11 cellular contexts compared by ENCODE assay signal in genomic region chr19:14112809-14113385, GRCh38. TPM values are rescaled to one million over a fixed set of nuclear protein-coding genes. Genes with fewer than 3 reads are reported as not detected.
DNase-seq lines count a peak whose midpoint lies in the region; ATAC-seq lines count a peak whose summit lies in the region.
"Had no signal": no experiment of that assay in that cellular context is flagged by ENCODE, and none has a peak within 500 bp of the region (broad histone marks: within the 10 kb centered on the region; RNA-seq: fewer than 3 reads in every experiment).

No MANE protein-coding gene starts in this region.

- peaks cover 49 to 62% (median 56%) of the 10 kb centered on the region in 10 experiments for H3K4me1 ChIP-seq in BLaER1 treated with 17β-estradiol and CSF1 and Interleukin-3, amounts not matched to agents 10 nM and 100 nM
- H3K4me1 ChIP-seq in SJCRH30 (peaks cover 15% of the 10 kb centered on the region), rectal smooth muscle tissue (ENCODE audit: control insufficient read depth, insufficient read depth, low read length) (peaks cover 24% of the 10 kb centered on the region)

- H3K4me2 ChIP-seq in BLaER1 treated with 17β-estradiol and CSF1 and Interleukin-3, amounts not matched to agents 10 nM and 100 nM, result peak overlapping the region; percentile 43 to 100 (median 95)

- H3K27ac ChIP-seq in BLaER1 treated with 17β-estradiol and CSF1 and Interleukin-3, amounts not matched to agents 10 nM and 100 nM, result peak overlapping the region; percentile 19 to 93 (median 47); a peak in 19 of 22 replicates
- peak overlapping the region; percentile 57 for H3K27ac ChIP-seq in SJCRH30
- H3K27ac ChIP-seq in rectal smooth muscle tissue (ENCODE audit: low read depth, low read length), result peak overlapping the region; percentile 68

- ATAC-seq in left ventricle myocardium superior (peak; percentile 34), HG02642 (IDR thresholded peaks at IDR 0.05; ENCODE audit: poor library complexity, unreplicated experiment) (no peak), GM18498 (IDR thresholded peaks at IDR 0.05; ENCODE audit: unreplicated experiment) (no peak)
- ATAC-seq: stimulated activated naive B cell treated with anti-CD40 and anti-IgM and Interleukin-4, amounts not matched to agents 10 μg/mL and 1 μg/mL and 100 μg/mL, for 72 hours had no signal

- no peaks in the 10 kb centered on the region for H3K9me3 ChIP-seq in BLaER1 treated with 17β-estradiol and CSF1 and Interleukin-3, amounts not matched to agents 10 nM and 100 nM (replicated peaks in 1 of 11)
- H3K9me3 ChIP-seq in SJCRH30 (replicated peaks), result no peaks in the 10 kb centered on the region

- peaks cover 0 to 37% (median 11%) of the 10 kb centered on the region in 11 experiments; a peak in 17 of 22 replicates for H3K36me3 ChIP-seq in BLaER1 treated with 17β-estradiol and CSF1 and Interleukin-3, amounts not matched to agents 10 nM and 100 nM
- H3K36me3 ChIP-seq in SJCRH30 (peaks cover 7% of the 10 kb centered on the region; the same call in 1 of the 2 replicates), rectal smooth muscle tissue (ENCODE audit: control insufficient read depth, insufficient read depth, low read length) (no peaks in the 10 kb centered on the region)

- peak overlapping the region in 1 of 10 experiments; percentile 31; a peak in 2 of 20 replicates for H3K4me3 ChIP-seq in BLaER1 treated with 17β-estradiol and CSF1 and Interleukin-3, amounts not matched to agents 10 nM and 100 nM
- H3K4me3 ChIP-seq in SJCRH30, result peak overlapping the region; percentile 11; the same call in 1 of the 2 replicates
- peak overlapping the region; percentile 29 for H3K4me3 ChIP-seq in rectal smooth muscle tissue (ENCODE audit: low read length)

- H4K20me1 ChIP-seq in BLaER1 treated with 17β-estradiol and CSF1 and Interleukin-3, amounts not matched to agents 10 nM and 100 nM, result peaks cover 24 to 80% (median 58%) of the 10 kb centered on the region in 11 experiments; a peak in 20 of 22 replicates

- intact Hi-C loops in left ventricle myocardium superior (cut with micrococcal nuclease), result no loop called here

- H3K9ac ChIP-seq in BLaER1 treated with 17β-estradiol and CSF1 and Interleukin-3, amounts not matched to agents 10 nM and 100 nM, result peak overlapping the region; percentile 18 to 66 (median 48); a peak in 18 of 22 replicates
- H3K9ac ChIP-seq in rectal smooth muscle tissue (ENCODE audit: low read length), result no peak overlapping the region

- DNase-seq in SJCRH30 (peak in 1 of 2 experiments; percentile 54), left ventricle myocardium superior (peak; percentile 69), OCI-M2 (lab: John Stamatoyannopoulos, UW; ENCODE audit: unreplicated experiment) (no peak), NCI-H524 treated with DMSO at 0.1 percent for 48 hours (lab: John Stamatoyannopoulos, UW) (no peak)
- DNase-seq: Calu3; MV-4-11; stimulated activated naive B cell treated with anti-CD40 and anti-IgM and Interleukin-4, amounts not matched to agents 10 μg/mL and 1 μg/mL and 100 μg/mL, for 72 hours had no signal

- no peaks in the 10 kb centered on the region for H3K27me3 ChIP-seq in BLaER1 treated with 17β-estradiol and CSF1 and Interleukin-3, amounts not matched to agents 10 nM and 100 nM
- H3K27me3 ChIP-seq in SJCRH30 (no peaks in the 10 kb centered on the region), rectal smooth muscle tissue (ENCODE audit: control insufficient read depth, insufficient read depth, low read length) (no peaks in the 10 kb centered on the region)

RNA-seq across cellular contexts. Expression of gene PRKACA, which starts 4.7 kb away (rescaled TPM):
- total RNA-seq in SJCRH30 (2014; rRNA removed; shearing (Covaris generic)), result 77.5 and 93.2 TPM in 2 replicates
- total RNA-seq in left ventricle myocardium superior, result 514 TPM

RNA-seq across cellular contexts. Expression of gene SAMD1, which starts 22.3 kb away (rescaled TPM):
- total RNA-seq in SJCRH30 (2014; rRNA removed; shearing (Covaris generic)), result 88.1 and 102 TPM in 2 replicates
- 58.0 TPM for total RNA-seq in left ventricle myocardium superior

RNA-seq across cellular contexts. Expression of gene ASF1B, which starts 23.5 kb away (rescaled TPM):
- total RNA-seq in SJCRH30 (2014; rRNA removed; shearing (Covaris generic)), result 93.8 and 102 TPM in 2 replicates
- 1.6 TPM for total RNA-seq in left ventricle myocardium superior

RNA-seq across cellular contexts. Expression of gene C19orf67, which starts 27.3 kb away (rescaled TPM):
- total RNA-seq in SJCRH30 (2014; rRNA removed; shearing (Covaris generic)), result not detected in 2 replicates
- total RNA-seq in left ventricle myocardium superior, result not detected
- total RNA-seq: Calu3 had no signal

RNA-seq across cellular contexts. Expression of gene MISP3, which starts 40.3 kb away (rescaled TPM):
- total RNA-seq in SJCRH30 (2014; rRNA removed; shearing (Covaris generic)), result 0.81 and 1.3 TPM in 2 replicates
- total RNA-seq in left ventricle myocardium superior, result 6.8 TPM

Comparison
In these comparisons a context has a peak if more than half of its experiments do, and no peak if none do; other contexts are left out.
1. RNA of gene ASF1B, which starts 23.5 kb away (total RNA-seq): 93.8 to 102 TPM in SJCRH30; 1.6 TPM in left ventricle myocardium superior (single experiment); every median in the first group is over 10 times any median in the second.
2. Peak in every context shown above with its lines, with median percentiles within 50 percentile points of each other: H3K27ac ChIP-seq.